Comparison of ENCODE assay signal across 38 cellular contexts in the genomic region with DNA sequence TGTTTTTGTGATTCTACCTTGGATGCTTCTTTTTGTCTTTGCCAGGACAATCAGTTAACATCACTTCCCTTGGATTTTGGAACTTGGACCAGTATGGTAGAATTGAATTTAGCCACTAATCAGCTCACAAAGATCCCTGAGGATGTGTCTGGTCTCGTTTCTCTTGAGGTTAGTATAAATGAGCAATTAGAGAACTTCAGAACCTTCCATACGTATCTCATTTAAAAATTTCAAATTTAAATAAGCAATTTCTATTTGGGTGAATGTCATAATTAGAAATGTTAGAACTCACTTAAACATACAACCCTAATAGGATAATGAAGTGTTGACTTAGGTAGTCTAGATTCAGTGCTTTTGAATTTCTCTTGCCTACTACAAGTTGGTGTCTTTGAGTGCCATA.
"Had no signal": no experiment of that assay in that cellular context is flagged by ENCODE, and none has a peak within 500 bp of the region (broad histone marks: within the 10 kb centered on the region; RNA-seq: fewer than 3 reads in every experiment).

No MANE protein-coding gene starts in this region.

- H3K4me1 ChIP-seq: adrenal gland, ascending aorta, body of pancreas, breast epithelium had no signal

- H3K4me3 ChIP-seq: adrenal gland, ascending aorta, body of pancreas, breast epithelium, cardiac muscle cell had no signal

- H3K27me3 ChIP-seq: adrenal gland, ascending aorta, body of pancreas, brain microvascular endothelial cell, breast epithelium, cardiac muscle cell had no signal

- FAIRE-seq: bronchial epithelial cell had no signal

- ATAC-seq: activated naive CD4-positive, alpha-beta T cell treated with anti-CD3 and anti-CD28 coated beads, Interleukin-2, amount 50 U/mL, for 72 hours; activated T-cell treated with anti-CD3 and anti-CD28 coated beads, Interleukin-2, amount 50 U/mL, for 4 hours; activated T-cell treated with anti-CD3 and anti-CD28 coated beads, Interleukin-2, amount 50 U/mL, for 72 hours; activated T-helper 17 cell treated with anti-CD3 and anti-CD28 coated beads, Interleukin-2, amount 50 U/mL, for 72 hours; body of pancreas had no signal

- H3K27ac Mint-ChIP-seq: activated naive CD4-positive, alpha-beta T cell treated with anti-CD3 and anti-CD28 coated beads for 36 hours; activated naive CD4-positive, alpha-beta T cell treated with anti-CD3 and anti-CD28 coated beads, Interleukin-2, amount 10 ng/mL, durations not matched to agents 7 days and 5 days; activated naive CD4-positive, alpha-beta T cell treated with anti-CD3 and anti-CD28 coated beads, Interleukin-2, amount 50 U/mL, for 24 hours; activated naive CD4-positive, alpha-beta T cell treated with anti-CD3 and anti-CD28 coated beads, Interleukin-2, amount 50 U/mL, for 72 hours; activated naive CD8-positive, alpha-beta T cell; activated naive CD8-positive, alpha-beta T cell treated with anti-CD3 and anti-CD28 coated beads for 36 hours; activated naive CD8-positive, alpha-beta T cell treated with anti-CD3 and anti-CD28 coated beads, Interleukin-2, amount 10 ng/mL, durations not matched to agents 7 days and 5 days; activated T-cell treated with anti-CD3 and anti-CD28 coated beads, Interleukin-2, amount 50 U/mL, for 24 hours; activated T-helper 1 cell treated with anti-CD3 and anti-CD28 coated beads, Interleukin-12 subunit alpha, Interleukin-12 subunit beta, Interleukin-2, Interleukin-4 antibody, amounts not matched to agents 30 ng/mL and 10 ng/mL and 1 ng/mL, durations not matched to agents 14 hours and 24 hours and 36 hours; activated T-helper 17 cell treated with anti-CD3 and anti-CD28 coated beads, Interleukin-2, amount 50 U/mL, for 72 hours; activated T-helper 2 cell treated with anti-CD3 and anti-CD28 coated beads, Interferon-gamma antibody, Interleukin-2, Interleukin-4, amounts not matched to agents 10 μg/mL and 5 μg/mL and 100 μg/mL, durations not matched to agents 14 hours and 24 hours and 36 hours; brain had no signal

- H3K4me1 Mint-ChIP-seq: activated naive CD4-positive, alpha-beta T cell treated with anti-CD3 and anti-CD28 coated beads, Interleukin-2, amount 10 ng/mL, durations not matched to agents 7 days and 5 days; activated naive CD4-positive, alpha-beta T cell treated with anti-CD3 and anti-CD28 coated beads, Interleukin-2, amount 50 U/mL, for 24 hours; activated naive CD8-positive, alpha-beta T cell treated with anti-CD3 and anti-CD28 coated beads, Interleukin-2, amount 10 ng/mL, durations not matched to agents 7 days and 5 days; activated T-helper 17 cell treated with anti-CD3 and anti-CD28 coated beads, Interleukin-2, amount 50 U/mL, for 72 hours; brain; central memory CD8-positive, alpha-beta T cell had no signal

- H3K9me3 Mint-ChIP-seq: activated naive CD4-positive, alpha-beta T cell treated with anti-CD3 and anti-CD28 coated beads for 36 hours; activated naive CD4-positive, alpha-beta T cell treated with anti-CD3 and anti-CD28 coated beads, Interleukin-2, amount 10 ng/mL, durations not matched to agents 7 days and 5 days; activated naive CD4-positive, alpha-beta T cell treated with anti-CD3 and anti-CD28 coated beads, Interleukin-2, amount 50 U/mL, for 24 hours; activated naive CD4-positive, alpha-beta T cell treated with anti-CD3 and anti-CD28 coated beads, Interleukin-2, amount 50 U/mL, for 72 hours; activated naive CD8-positive, alpha-beta T cell treated with anti-CD3 and anti-CD28 coated beads for 36 hours; activated naive CD8-positive, alpha-beta T cell treated with anti-CD3 and anti-CD28 coated beads, Interleukin-2, amount 10 ng/mL, durations not matched to agents 7 days and 5 days; activated T-cell treated with anti-CD3 and anti-CD28 coated beads, Interleukin-2, amount 50 U/mL, for 24 hours; activated T-cell treated with anti-CD3 and anti-CD28 coated beads, Interleukin-2, amount 50 U/mL, for 4 hours; activated T-cell treated with anti-CD3 and anti-CD28 coated beads, Interleukin-2, amount 50 U/mL, for 72 hours; activated T-helper 1 cell treated with anti-CD3 and anti-CD28 coated beads, Interleukin-12 subunit alpha, Interleukin-12 subunit beta, Interleukin-2, Interleukin-4 antibody, amounts not matched to agents 30 ng/mL and 10 ng/mL and 1 ng/mL, durations not matched to agents 14 hours and 24 hours and 36 hours; activated T-helper 17 cell treated with anti-CD3 and anti-CD28 coated beads, Interleukin-2, amount 50 U/mL, for 72 hours; activated T-helper 2 cell treated with anti-CD3 and anti-CD28 coated beads, Interferon-gamma antibody, Interleukin-2, Interleukin-4, amounts not matched to agents 10 μg/mL and 5 μg/mL and 100 μg/mL, durations not matched to agents 14 hours and 24 hours and 36 hours; brain; central memory CD8-positive, alpha-beta T cell had no signal

- H3K27me3 Mint-ChIP-seq: activated naive CD4-positive, alpha-beta T cell treated with anti-CD3 and anti-CD28 coated beads, Interleukin-2, amount 10 ng/mL, durations not matched to agents 7 days and 5 days; activated naive CD4-positive, alpha-beta T cell treated with anti-CD3 and anti-CD28 coated beads, Interleukin-2, amount 50 U/mL, for 24 hours; activated naive CD8-positive, alpha-beta T cell; activated naive CD8-positive, alpha-beta T cell treated with anti-CD3 and anti-CD28 coated beads for 36 hours; activated naive CD8-positive, alpha-beta T cell treated with anti-CD3 and anti-CD28 coated beads, Interleukin-2, amount 10 ng/mL, durations not matched to agents 7 days and 5 days; activated T-cell treated with anti-CD3 and anti-CD28 coated beads, Interleukin-2, amount 50 U/mL, for 24 hours; activated T-helper 17 cell treated with anti-CD3 and anti-CD28 coated beads, Interleukin-2, amount 50 U/mL, for 72 hours; brain; central memory CD8-positive, alpha-beta T cell had no signal

- H3K36me3 Mint-ChIP-seq: activated naive CD4-positive, alpha-beta T cell treated with anti-CD3 and anti-CD28 coated beads, Interleukin-2, amount 50 U/mL, for 72 hours had no signal

- DNase-seq: activated effector memory CD4-positive, alpha-beta T cell treated with anti-CD3 and anti-CD28 coated beads, Interleukin-2, amount 50 U/mL, for 16 hours; activated effector memory CD4-positive, alpha-beta T cell treated with Interleukin-2 at 50 U/mL for 16 hours; activated gamma-delta T cell; activated gamma-delta T cell treated with Interleukin-2 at 50 U/mL for 16 hours; activated naive CD4-positive, alpha-beta T cell; activated naive CD4-positive, alpha-beta T cell treated with anti-CD3 and anti-CD28 coated beads for 36 hours; activated naive CD4-positive, alpha-beta T cell treated with anti-CD3 and anti-CD28 coated beads, Interleukin-2, amount 10 ng/mL, durations not matched to agents 7 days and 5 days; activated naive CD4-positive, alpha-beta T cell treated with anti-CD3 and anti-CD28 coated beads, Interleukin-2, amount 50 U/mL, for 16 hours; activated naive CD4-positive, alpha-beta T cell treated with Interleukin-2 at 50 U/mL for 16 hours; activated naive CD8-positive, alpha-beta T cell treated with anti-CD3 and anti-CD28 coated beads for 36 hours; activated naive CD8-positive, alpha-beta T cell treated with anti-CD3 and anti-CD28 coated beads, Interleukin-2, amount 10 ng/mL, durations not matched to agents 7 days and 5 days; activated T-cell treated with anti-CD3 and anti-CD28 coated beads, Interleukin-2, amount 50 U/mL, for 1 hour; activated T-cell treated with anti-CD3 and anti-CD28 coated beads, Interleukin-2, amount 50 U/mL, for 24 hours; activated T-cell treated with anti-CD3 and anti-CD28 coated beads, Interleukin-2, amount 50 U/mL, for 4 hours; activated T-cell treated with anti-CD3 and anti-CD28 coated beads, Interleukin-2, amount 50 U/mL, for 48 hours; activated T-cell treated with anti-CD3 and anti-CD28 coated beads, Interleukin-2, amount 50 U/mL, for 72 hours; adrenal gland; amniotic stem cell; amygdala; anterior cingulate cortex; aorta; body of pancreas; brain microvascular endothelial cell; caudate nucleus; central memory CD4-positive, alpha-beta T cell; cerebellar nuclear complex had no signal

- H3K36me3 ChIP-seq: breast epithelium had no signal

- H3K9me3 ChIP-seq: adrenal gland, ascending aorta, body of pancreas, breast epithelium had no signal

- H3K4me3 Mint-ChIP-seq: activated naive CD4-positive, alpha-beta T cell treated with anti-CD3 and anti-CD28 coated beads for 36 hours; activated naive CD4-positive, alpha-beta T cell treated with anti-CD3 and anti-CD28 coated beads, Interleukin-2, amount 10 ng/mL, durations not matched to agents 7 days and 5 days; activated naive CD4-positive, alpha-beta T cell treated with anti-CD3 and anti-CD28 coated beads, Interleukin-2, amount 50 U/mL, for 24 hours; activated naive CD8-positive, alpha-beta T cell; activated naive CD8-positive, alpha-beta T cell treated with anti-CD3 and anti-CD28 coated beads for 36 hours; activated naive CD8-positive, alpha-beta T cell treated with anti-CD3 and anti-CD28 coated beads, Interleukin-2, amount 10 ng/mL, durations not matched to agents 7 days and 5 days; activated T-cell treated with anti-CD3 and anti-CD28 coated beads, Interleukin-2, amount 50 U/mL, for 24 hours; activated T-cell treated with anti-CD3 and anti-CD28 coated beads, Interleukin-2, amount 50 U/mL, for 4 hours; activated T-cell treated with anti-CD3 and anti-CD28 coated beads, Interleukin-2, amount 50 U/mL, for 72 hours; activated T-helper 1 cell treated with anti-CD3 and anti-CD28 coated beads, Interleukin-12 subunit alpha, Interleukin-12 subunit beta, Interleukin-2, Interleukin-4 antibody, amounts not matched to agents 30 ng/mL and 10 ng/mL and 1 ng/mL, durations not matched to agents 14 hours and 24 hours and 36 hours; activated T-helper 17 cell treated with anti-CD3 and anti-CD28 coated beads, Interleukin-2, amount 50 U/mL, for 72 hours; brain; central memory CD8-positive, alpha-beta T cell had no signal

- H3K27ac ChIP-seq: adrenal gland, ascending aorta, body of pancreas, brain microvascular endothelial cell, breast epithelium, cardiac muscle cell had no signal
